Comparison of ENCODE assay signal across 9 cellular contexts in genomic region chr15:64151727-64152506, GRCh38. TPM values are rescaled to one million over a fixed set of nuclear protein-coding genes. Genes with fewer than 3 reads are reported as not detected.
A peak's percentile ranks its signal among the peaks of the same experiment; 100 is the strongest.
DNase-seq lines count a peak whose midpoint lies in the region; ATAC-seq and TF ChIP-seq lines count a peak whose summit lies in the region.
"Had no signal": no experiment of that assay in that cellular context is flagged by ENCODE, and none has a peak within 500 bp of the region (broad histone marks: within the 10 kb centered on the region; RNA-seq: fewer than 3 reads in every experiment).

Gene SNX22, plus strand, starts transcription at chr15:64151731. Its CDS starts 45 bp downstream, at chr15:64151776.

- peaks cover 4 to 16% of the 10 kb centered on the region in 2 donors for H3K4me1 ChIP-seq in neuronal stem cell (ENCODE audit: control insufficient read depth in 2 of 2, insufficient read depth in 1 of 2, low read depth in 1 of 2, low read length in 2 of 2)

- no peak within 1 kb of the TSS for H3K4ac ChIP-seq in neuronal stem cell (ENCODE audit: low read length)

- H3K27me3 ChIP-seq in neuronal stem cell (ENCODE audit: control insufficient read depth in 3 of 3, insufficient read depth in 3 of 3, low read depth in 1 of 3, low read length in 3 of 3) = peaks cover 11 to 18% (median 14%) of the 10 kb centered on the region in 3 experiments

- peak within 1 kb of the TSS; percentile 94 for H3K4me2 ChIP-seq in neuronal stem cell (ENCODE audit: insufficient read depth, low read length, poor library complexity, severe bottlenecking)

- peak; percentile 31 for DNase-seq in NCI-H2227 (lab: John Stamatoyannopoulos, UW; ENCODE audit: unreplicated experiment)
- DNase-seq in NCI-H2227 treated with DMSO at 0.1 percent for 48 hours (lab: John Stamatoyannopoulos, UW) = no peak
- DNase-seq in T-helper 2 cell = peak in 3 of 5 experiments; percentile 26 to 38 (median 33)
- DNase-seq in epithelial cell of proximal tubule (ENCODE audit: low read depth) = no peak
- peak; percentile 26 for DNase-seq in neuronal stem cell (ENCODE audit: low spot score)
- no peak for DNase-seq in NCI-H2196 treated with DMSO at 0.1 percent for 48 hours (lab: John Stamatoyannopoulos, UW; ENCODE audit: unreplicated experiment)
- DNase-seq in NOMO-1 treated with dmso at 0.1 percent for 144 hours (lab: John Stamatoyannopoulos, UW; ENCODE audit: unreplicated experiment) = no peak

- WGBS in neuronal stem cell (ENCODE audit: extremely low coverage in 2 of 2, insufficient read length in 2 of 2, insufficient replicate concordance in 1 of 2), 2 donors = no CpG with 5 or more reads among the region's 83 CpGs

- H4K8ac ChIP-seq in neuronal stem cell (ENCODE audit: low read depth, low read length) = no peak within 1 kb of the TSS

- H2BK120ac ChIP-seq in neuronal stem cell (ENCODE audit: low read depth, low read length) = no peak within 1 kb of the TSS

- H3K9ac ChIP-seq in neuronal stem cell (ENCODE audit: low read depth, low read length, poor library complexity) = peak within 1 kb of the TSS; percentile 89

- H2BK12ac ChIP-seq in neuronal stem cell (ENCODE audit: low read length) = peak within 1 kb of the TSS; percentile 32

- no peak within 1 kb of the TSS for H4K91ac ChIP-seq in neuronal stem cell (ENCODE audit: low read depth, low read length, poor library complexity)

- H3K14ac ChIP-seq in neuronal stem cell (ENCODE audit: low read length) = peak within 1 kb of the TSS; percentile 91

- no peak within 1 kb of the TSS for H3K27ac ChIP-seq in neuronal stem cell (replicated peaks; ENCODE audit: low read length)
- H3K27ac ChIP-seq: epithelial cell of prostate had no signal

- TF ChIP-seq CTCF in epithelial cell of proximal tubule (conservative IDR thresholded peaks at IDR 0.05; ENCODE audit: low read depth, low read length) = no peak

- H3K4me3 ChIP-seq in epithelial cell of proximal tubule (ENCODE audit: low read depth, low read length) = peak within 1 kb of the TSS; percentile 67
- H3K4me3 ChIP-seq in neuronal stem cell (ENCODE audit: low read length in 2 of 2) = peak within 1 kb of the TSS; percentile 52 to 89

- peak within 1 kb of the TSS; percentile 95 for H2BK15ac ChIP-seq in neuronal stem cell (ENCODE audit: low read length)

- no peak within 1 kb of the TSS for H2BK5ac ChIP-seq in neuronal stem cell (ENCODE audit: low read length)

- H2AK5ac ChIP-seq in neuronal stem cell (ENCODE audit: low read depth, low read length) = no peak within 1 kb of the TSS

- H3K79me1 ChIP-seq in neuronal stem cell (ENCODE audit: low read depth, low read length) = no peaks in the 10 kb centered on the region

- peak within 1 kb of the TSS; percentile 99 for H2AFZ ChIP-seq in neuronal stem cell (ENCODE audit: low read length)

- peak within 1 kb of the TSS; percentile 93 for H3K18ac ChIP-seq in neuronal stem cell (ENCODE audit: low read length)

- peaks cover 18 to 28% of the 10 kb centered on the region in 2 donors for H3K36me3 ChIP-seq in neuronal stem cell (replicated peaks in 1 of 2; ENCODE audit: control insufficient read depth in 2 of 2, insufficient read depth in 2 of 2, low read length in 2 of 2)

- peak within 1 kb of the TSS; percentile 68 for H3K23ac ChIP-seq in neuronal stem cell (ENCODE audit: low read depth, low read length, poor library complexity)

- peaks cover 0 to 2% of the 10 kb centered on the region in 2 donors for H3K9me3 ChIP-seq in neuronal stem cell (replicated peaks in 1 of 2; ENCODE audit: control insufficient read depth in 2 of 2, insufficient read depth in 1 of 2, low read depth in 1 of 2, low read length in 2 of 2)

- ATAC-seq in HG02798 (IDR thresholded peaks at IDR 0.05; ENCODE audit: poor library complexity, unreplicated experiment) = peak; percentile 8

RNA-seq across cellular contexts. Expression of gene SNX22, which starts in this region (rescaled TPM):
- total RNA-seq in epithelial cell of proximal tubule = 0.86 and 1.2 TPM in 2 replicates
- 3.1 TPM for polyA plus RNA-seq in neuronal stem cell (2013, experiment 1 of 2)
- 3.0 TPM for polyA plus RNA-seq in neuronal stem cell (2013, experiment 2 of 2)

Comparison
In these comparisons a context has a peak if more than half of its experiments do, and no peak if none do; other contexts are left out.
1. DNase-seq: peak in NCI-H2227 (single experiment), T-helper 2 cell (3 of 5) and neuronal stem cell (single experiment); none in NCI-H2227 treated with DMSO at 0.1 percent for 48 hours (single experiment), epithelial cell of proximal tubule (single experiment), NCI-H2196 treated with DMSO at 0.1 percent for 48 hours (single experiment) and NOMO-1 treated with dmso at 0.1 percent for 144 hours (single experiment).